In the genomic region with DNA sequence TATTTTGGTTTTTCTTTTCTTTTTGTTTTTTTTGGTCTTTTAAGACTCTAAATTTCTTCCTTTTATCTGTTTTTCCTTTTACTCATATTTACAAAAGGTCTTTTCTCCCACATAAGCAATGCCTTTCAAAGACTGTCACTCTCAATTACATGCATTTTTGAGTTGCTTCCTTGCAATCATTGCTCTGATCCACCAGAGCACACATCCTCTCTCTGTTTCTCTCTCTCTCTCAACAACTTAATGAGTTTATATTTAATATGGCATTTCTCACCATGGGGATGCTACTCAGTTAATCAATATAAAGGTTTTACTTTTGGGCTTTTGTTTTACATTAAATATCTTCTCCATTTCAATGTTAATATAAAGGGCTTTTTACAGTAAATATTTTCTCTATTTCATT, we compare ENCODE assay signal across 17 cellular contexts.
"Had no signal": no experiment of that assay in that cellular context is flagged by ENCODE, and none has a peak within 500 bp of the region (broad histone marks: within the 10 kb centered on the region; RNA-seq: fewer than 3 reads in every experiment).

No MANE protein-coding gene starts in this region.

- H3K9me3 Mint-ChIP-seq: immature natural killer cell had no signal

- DNase-seq: dermis blood vessel endothelial cell; esophagus squamous epithelium; foreskin fibroblast; immature natural killer cell; kidney; left colon; left ventricle myocardium superior; mesenchymal stem cell; naive thymus-derived CD4-positive, alpha-beta T cell; nephron progenitor cell; right cardiac atrium; stimulated activated CD4-positive, alpha-beta T cell treated with anti-CD3 and anti-CD28 coated beads, Interleukin-2, amount 100 ng/mL, for 48 hours; stimulated activated naive CD4-positive, alpha-beta T cell treated with Interleukin-2 at 50 U/mL for 16 hours; trophoblast cell had no signal

- H3K4me3 Mint-ChIP-seq: immature natural killer cell; naive thymus-derived CD4-positive, alpha-beta T cell; nephron progenitor cell had no signal

- H3K4me1 Mint-ChIP-seq: immature natural killer cell, nephron progenitor cell had no signal

- H3K4me1 ChIP-seq: esophagus squamous epithelium had no signal

- FAIRE-seq: colon, kidney had no signal

- H3K4me2 ChIP-seq: smooth muscle cell had no signal

- H3K36me3 ChIP-seq: esophagus squamous epithelium had no signal

- H3K36me3 Mint-ChIP-seq: immature natural killer cell; naive thymus-derived CD4-positive, alpha-beta T cell had no signal

- H3K9me3 ChIP-seq: esophagus squamous epithelium had no signal

- H3K27ac ChIP-seq: esophagus squamous epithelium had no signal

- H3K27ac Mint-ChIP-seq: immature natural killer cell, nephron progenitor cell had no signal

- ATAC-seq: left colon; left ventricle myocardium superior; naive thymus-derived CD4-positive, alpha-beta T cell; right cardiac atrium had no signal

- H3K4me3 ChIP-seq: esophagus squamous epithelium, lung, smooth muscle cell had no signal
